ENCODE assay signal across 1 cellular context in the genomic region with DNA sequence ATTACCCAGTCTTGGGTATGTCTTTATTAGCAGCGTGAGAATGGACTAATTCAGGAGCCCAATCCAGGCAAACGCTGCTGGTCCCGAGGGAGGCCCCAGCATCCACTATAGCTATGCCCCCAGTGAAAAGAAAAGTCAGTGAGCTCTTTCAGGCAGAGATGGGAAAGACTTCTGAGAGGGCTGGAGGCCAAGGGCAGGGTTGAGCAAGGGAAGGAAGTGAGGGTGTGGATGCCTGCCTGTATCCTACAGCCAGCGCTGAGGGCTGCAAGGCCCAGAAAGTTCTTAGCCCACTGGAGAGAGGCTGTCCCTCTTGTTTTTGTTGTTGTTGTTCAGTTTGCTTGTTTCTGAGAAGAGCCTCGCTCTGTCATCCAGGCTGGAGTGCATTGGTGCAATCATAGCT.
TF ChIP-seq lines count a peak whose summit lies in the region.

No MANE protein-coding gene starts in this region.

TF ChIP-seq in HepG2, 621 proteins besides CTCF, POLR2A, EP300 and RAD21 (continued from another document):
- TF ChIP-seq, protein P1, sequence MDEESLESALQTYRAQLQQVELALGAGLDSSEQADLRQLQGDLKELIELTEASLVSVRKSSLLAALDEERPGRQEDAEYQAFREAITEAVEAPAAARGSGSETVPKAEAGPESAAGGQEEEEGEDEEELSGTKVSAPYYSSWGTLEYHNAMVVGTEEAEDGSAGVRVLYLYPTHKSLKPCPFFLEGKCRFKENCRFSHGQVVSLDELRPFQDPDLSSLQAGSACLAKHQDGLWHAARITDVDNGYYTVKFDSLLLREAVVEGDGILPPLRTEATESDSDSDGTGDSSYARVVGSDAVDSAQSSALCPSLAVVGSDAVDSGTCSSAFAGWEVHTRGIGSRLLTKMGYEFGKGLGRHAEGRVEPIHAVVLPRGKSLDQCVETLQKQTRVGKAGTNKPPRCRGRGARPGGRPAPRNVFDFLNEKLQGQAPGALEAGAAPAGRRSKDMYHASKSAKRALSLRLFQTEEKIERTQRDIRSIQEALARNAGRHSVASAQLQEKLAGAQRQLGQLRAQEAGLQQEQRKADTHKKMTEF (CRISPR knock-in tag; IDR thresholded peaks at IDR 0.05) = no peak
- TF ChIP-seq ZNF33B (CRISPR knock-in tag; IDR thresholded peaks at IDR 0.05) (no peak), ZBTB3 (CRISPR knock-in tag; IDR thresholded peaks at IDR 0.05; ENCODE audit: borderline replicate concordance, low read depth) (no peak), ZNF224 (CRISPR knock-in tag; IDR thresholded peaks at IDR 0.05) (no peak), ZNF713 (CRISPR knock-in tag; IDR thresholded peaks at IDR 0.05) (no peak)
- TF ChIP-seq, protein P2, sequence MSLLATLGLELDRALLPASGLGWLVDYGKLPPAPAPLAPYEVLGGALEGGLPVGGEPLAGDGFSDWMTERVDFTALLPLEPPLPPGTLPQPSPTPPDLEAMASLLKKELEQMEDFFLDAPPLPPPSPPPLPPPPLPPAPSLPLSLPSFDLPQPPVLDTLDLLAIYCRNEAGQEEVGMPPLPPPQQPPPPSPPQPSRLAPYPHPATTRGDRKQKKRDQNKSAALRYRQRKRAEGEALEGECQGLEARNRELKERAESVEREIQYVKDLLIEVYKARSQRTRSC (CRISPR knock-in tag; IDR thresholded peaks at IDR 0.05; ENCODE audit: low read depth) = no peak
- TF ChIP-seq, protein P3, sequence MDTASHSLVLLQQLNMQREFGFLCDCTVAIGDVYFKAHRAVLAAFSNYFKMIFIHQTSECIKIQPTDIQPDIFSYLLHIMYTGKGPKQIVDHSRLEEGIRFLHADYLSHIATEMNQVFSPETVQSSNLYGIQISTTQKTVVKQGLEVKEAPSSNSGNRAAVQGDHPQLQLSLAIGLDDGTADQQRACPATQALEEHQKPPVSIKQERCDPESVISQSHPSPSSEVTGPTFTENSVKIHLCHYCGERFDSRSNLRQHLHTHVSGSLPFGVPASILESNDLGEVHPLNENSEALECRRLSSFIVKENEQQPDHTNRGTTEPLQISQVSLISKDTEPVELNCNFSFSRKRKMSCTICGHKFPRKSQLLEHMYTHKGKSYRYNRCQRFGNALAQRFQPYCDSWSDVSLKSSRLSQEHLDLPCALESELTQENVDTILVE (CRISPR knock-in tag; IDR thresholded peaks at IDR 0.05) = no peak
- TF ChIP-seq, protein P4, sequence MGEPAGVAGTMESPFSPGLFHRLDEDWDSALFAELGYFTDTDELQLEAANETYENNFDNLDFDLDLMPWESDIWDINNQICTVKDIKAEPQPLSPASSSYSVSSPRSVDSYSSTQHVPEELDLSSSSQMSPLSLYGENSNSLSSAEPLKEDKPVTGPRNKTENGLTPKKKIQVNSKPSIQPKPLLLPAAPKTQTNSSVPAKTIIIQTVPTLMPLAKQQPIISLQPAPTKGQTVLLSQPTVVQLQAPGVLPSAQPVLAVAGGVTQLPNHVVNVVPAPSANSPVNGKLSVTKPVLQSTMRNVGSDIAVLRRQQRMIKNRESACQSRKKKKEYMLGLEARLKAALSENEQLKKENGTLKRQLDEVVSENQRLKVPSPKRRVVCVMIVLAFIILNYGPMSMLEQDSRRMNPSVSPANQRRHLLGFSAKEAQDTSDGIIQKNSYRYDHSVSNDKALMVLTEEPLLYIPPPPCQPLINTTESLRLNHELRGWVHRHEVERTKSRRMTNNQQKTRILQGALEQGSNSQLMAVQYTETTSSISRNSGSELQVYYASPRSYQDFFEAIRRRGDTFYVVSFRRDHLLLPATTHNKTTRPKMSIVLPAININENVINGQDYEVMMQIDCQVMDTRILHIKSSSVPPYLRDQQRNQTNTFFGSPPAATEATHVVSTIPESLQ (CRISPR knock-in tag; conservative IDR thresholded peaks at IDR 0.05) = no peak
- TF ChIP-seq, protein P5, sequence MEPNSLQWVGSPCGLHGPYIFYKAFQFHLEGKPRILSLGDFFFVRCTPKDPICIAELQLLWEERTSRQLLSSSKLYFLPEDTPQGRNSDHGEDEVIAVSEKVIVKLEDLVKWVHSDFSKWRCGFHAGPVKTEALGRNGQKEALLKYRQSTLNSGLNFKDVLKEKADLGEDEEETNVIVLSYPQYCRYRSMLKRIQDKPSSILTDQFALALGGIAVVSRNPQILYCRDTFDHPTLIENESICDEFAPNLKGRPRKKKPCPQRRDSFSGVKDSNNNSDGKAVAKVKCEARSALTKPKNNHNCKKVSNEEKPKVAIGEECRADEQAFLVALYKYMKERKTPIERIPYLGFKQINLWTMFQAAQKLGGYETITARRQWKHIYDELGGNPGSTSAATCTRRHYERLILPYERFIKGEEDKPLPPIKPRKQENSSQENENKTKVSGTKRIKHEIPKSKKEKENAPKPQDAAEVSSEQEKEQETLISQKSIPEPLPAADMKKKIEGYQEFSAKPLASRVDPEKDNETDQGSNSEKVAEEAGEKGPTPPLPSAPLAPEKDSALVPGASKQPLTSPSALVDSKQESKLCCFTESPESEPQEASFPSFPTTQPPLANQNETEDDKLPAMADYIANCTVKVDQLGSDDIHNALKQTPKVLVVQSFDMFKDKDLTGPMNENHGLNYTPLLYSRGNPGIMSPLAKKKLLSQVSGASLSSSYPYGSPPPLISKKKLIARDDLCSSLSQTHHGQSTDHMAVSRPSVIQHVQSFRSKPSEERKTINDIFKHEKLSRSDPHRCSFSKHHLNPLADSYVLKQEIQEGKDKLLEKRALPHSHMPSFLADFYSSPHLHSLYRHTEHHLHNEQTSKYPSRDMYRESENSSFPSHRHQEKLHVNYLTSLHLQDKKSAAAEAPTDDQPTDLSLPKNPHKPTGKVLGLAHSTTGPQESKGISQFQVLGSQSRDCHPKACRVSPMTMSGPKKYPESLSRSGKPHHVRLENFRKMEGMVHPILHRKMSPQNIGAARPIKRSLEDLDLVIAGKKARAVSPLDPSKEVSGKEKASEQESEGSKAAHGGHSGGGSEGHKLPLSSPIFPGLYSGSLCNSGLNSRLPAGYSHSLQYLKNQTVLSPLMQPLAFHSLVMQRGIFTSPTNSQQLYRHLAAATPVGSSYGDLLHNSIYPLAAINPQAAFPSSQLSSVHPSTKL (CRISPR knock-in tag; IDR thresholded peaks at IDR 0.05) = no peak
- TF ChIP-seq, protein P6, sequence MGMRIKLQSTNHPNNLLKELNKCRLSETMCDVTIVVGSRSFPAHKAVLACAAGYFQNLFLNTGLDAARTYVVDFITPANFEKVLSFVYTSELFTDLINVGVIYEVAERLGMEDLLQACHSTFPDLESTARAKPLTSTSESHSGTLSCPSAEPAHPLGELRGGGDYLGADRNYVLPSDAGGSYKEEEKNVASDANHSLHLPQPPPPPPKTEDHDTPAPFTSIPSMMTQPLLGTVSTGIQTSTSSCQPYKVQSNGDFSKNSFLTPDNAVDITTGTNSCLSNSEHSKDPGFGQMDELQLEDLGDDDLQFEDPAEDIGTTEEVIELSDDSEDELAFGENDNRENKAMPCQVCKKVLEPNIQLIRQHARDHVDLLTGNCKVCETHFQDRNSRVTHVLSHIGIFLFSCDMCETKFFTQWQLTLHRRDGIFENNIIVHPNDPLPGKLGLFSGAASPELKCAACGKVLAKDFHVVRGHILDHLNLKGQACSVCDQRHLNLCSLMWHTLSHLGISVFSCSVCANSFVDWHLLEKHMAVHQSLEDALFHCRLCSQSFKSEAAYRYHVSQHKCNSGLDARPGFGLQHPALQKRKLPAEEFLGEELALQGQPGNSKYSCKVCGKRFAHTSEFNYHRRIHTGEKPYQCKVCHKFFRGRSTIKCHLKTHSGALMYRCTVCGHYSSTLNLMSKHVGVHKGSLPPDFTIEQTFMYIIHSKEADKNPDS (CRISPR knock-in tag; IDR thresholded peaks at IDR 0.05) = no peak
